In the genomic region with DNA sequence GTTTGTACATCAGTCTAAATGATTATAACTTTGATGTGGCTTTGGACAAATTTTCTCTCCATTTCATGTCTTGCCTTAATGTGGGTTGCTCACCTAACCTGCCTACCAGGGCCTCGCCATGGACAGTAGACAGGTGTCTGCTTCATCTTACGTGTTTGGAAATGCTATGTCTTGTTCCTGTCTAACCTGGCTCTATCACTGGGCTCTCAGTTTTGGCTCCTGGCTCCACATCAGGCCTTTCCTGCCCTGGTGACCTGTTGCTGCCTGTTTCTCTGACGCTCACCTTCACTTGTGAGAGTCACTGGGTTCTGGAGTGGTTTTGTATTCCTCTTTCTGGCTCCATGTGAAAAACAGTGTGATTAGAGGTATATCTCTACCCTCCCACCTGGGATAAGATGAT, we compare ENCODE assay signal across 19 cellular contexts.
DNase-seq lines count a peak whose midpoint lies in the region; ATAC-seq, FAIRE-seq and TF ChIP-seq lines count a peak whose summit lies in the region.
"Had no signal": no experiment of that assay in that cellular context is flagged by ENCODE, and none has a peak within 500 bp of the region (broad histone marks: within the 10 kb centered on the region; RNA-seq: fewer than 3 reads in every experiment).

No MANE protein-coding gene starts in this region.

- peaks cover 8% of the 10 kb centered on the region; the same call in 1 of the 2 replicates for H3K79me1 ChIP-seq in H1 (ENCODE audit: low read depth, low read length)

- peaks cover 31% of the 10 kb centered on the region for H3K4me1 Mint-ChIP-seq in mesothelial cell of epicardium
- peaks cover 24 to 33% of the 10 kb centered on the region in 2 donors for H3K4me1 Mint-ChIP-seq in effector memory CD8-positive, alpha-beta T cell (ENCODE audit: low read depth in 2 of 2)

- no peaks in the 10 kb centered on the region for H3K27me3 ChIP-seq in right lobe of liver
- no peaks in the 10 kb centered on the region for H3K27me3 ChIP-seq in HepG2 (ENCODE audit: control insufficient read depth in 1 of 2, insufficient read depth in 2 of 2, low read length in 2 of 2)
- no peaks in the 10 kb centered on the region for H3K27me3 ChIP-seq in H1 (replicated peaks in 1 of 4; ENCODE audit: control insufficient read depth in 3 of 4, extremely low read depth in 1 of 4, insufficient read depth in 3 of 4, low read length in 3 of 4)
- H3K27me3 ChIP-seq in vagina: no peaks in the 10 kb centered on the region

- H3K27ac ChIP-seq in right lobe of liver (peak overlapping the region in 2 of 3 donors; percentile 10 to 62), HepG2 (ENCODE audit: extremely low read length, insufficient read depth, low read length) (no peak overlapping the region), H1 (ENCODE audit: low read depth, low read length) (0 out of 2 replicates have a peak overlapping the region, but pooled peaks have one; percentile 12), vagina (peak overlapping the region; percentile 56)
- H3K27ac ChIP-seq: C4-2B, prostate gland, SK-N-MC had no signal

- H3K9me3 ChIP-seq in right lobe of liver (no peaks in the 10 kb centered on the region), HepG2 (ENCODE audit: low read length) (no peaks in the 10 kb centered on the region), H1 (ENCODE audit: insufficient read depth in 2 of 2, low read depth in 1 of 2, low read length in 1 of 2) (no peaks in the 10 kb centered on the region), vagina (no peaks in the 10 kb centered on the region)
- H3K9me3 ChIP-seq: prostate gland had no signal

- H2AFZ ChIP-seq in HepG2 (ENCODE audit: low read length) (no peak overlapping the region), H1 (ENCODE audit: low read length) (no peak overlapping the region)

- H4K91ac ChIP-seq in H1 (replicated peaks; ENCODE audit: insufficient read length, low read length): no peak overlapping the region

- CTCF ChIA-PET in HepG2 (lab: Yijun Ruan, JAX; ENCODE audit: low intra/inter-chr PET ratio, low total read pairs): no interaction called here
- CTCF ChIA-PET in H1 (lab: Charles Lee; ENCODE audit: partially characterized antibody): interaction anchor here (1.2 to 1.3 kb wide), 2 partner anchors 18 kb away, joined by 3 read pairs; no protein-coding TSS in a partner anchor

- no peak overlapping the region for H3K56ac ChIP-seq in H1 (replicated peaks; ENCODE audit: insufficient read length, low read depth, low read length)

- no peaks in the 10 kb centered on the region for H3K36me3 Mint-ChIP-seq in mesothelial cell of epicardium
- H3K36me3 Mint-ChIP-seq in effector memory CD8-positive, alpha-beta T cell (ENCODE audit: insufficient read depth): no peaks in the 10 kb centered on the region

- no peak overlapping the region for H3K23ac ChIP-seq in H1 (ENCODE audit: insufficient read length)

- no peak overlapping the region for H2BK20ac ChIP-seq in H1 (ENCODE audit: low read length)

- H3K27me3 Mint-ChIP-seq in mesothelial cell of epicardium (ENCODE audit: low read depth): no peaks in the 10 kb centered on the region
- no peaks in the 10 kb centered on the region for H3K27me3 Mint-ChIP-seq in effector memory CD8-positive, alpha-beta T cell

- H3K4me2 ChIP-seq in HepG2 (ENCODE audit: low read depth, low read length) (no peak overlapping the region), H1 (ENCODE audit: insufficient read depth in 1 of 2, low read depth in 2 of 2, low read length in 2 of 2) (peak overlapping the region in 1 of 2 experiments; percentile 17; a peak in 1 of 4 replicates)

- FAIRE-seq in HepG2 (lab: Jason Lieb, UNC): no peak
- no peak for FAIRE-seq in H1 (lab: Jason Lieb, UNC)
- no peak for FAIRE-seq in HTR-8/SVneo (lab: Jason Lieb, UNC)

- no peak overlapping the region for H2BK120ac ChIP-seq in H1 (replicated peaks; ENCODE audit: low read depth, low read length)

- TF ChIP-seq RAD21 in HepG2 (CRISPR knock-in tag; IDR thresholded peaks at IDR 0.05) (no peak), H1 (IDR thresholded peaks at IDR 0.05 in 1 of 2, conservative IDR thresholded peaks at IDR 0.05 in 1 of 2; ENCODE audit: low read depth in 2 of 2, low read length in 2 of 2) (no peak)

- H3K14ac ChIP-seq in H1 (ENCODE audit: insufficient read length): no peak overlapping the region

- no peak overlapping the region for H3K4me3 ChIP-seq in right lobe of liver
- no peak overlapping the region for H3K4me3 ChIP-seq in HepG2 (replicated peaks in 1 of 3; ENCODE audit: insufficient read depth in 1 of 3, low read depth in 2 of 3, low read length in 3 of 3)
- no peak overlapping the region for H3K4me3 ChIP-seq in H1 (ENCODE audit: extremely low read depth in 1 of 4, insufficient read depth in 2 of 4, low read depth in 3 of 4, low read length in 4 of 4)
- H3K4me3 ChIP-seq in vagina: no peak overlapping the region
- H3K4me3 ChIP-seq: prostate gland, SK-N-MC had no signal

- peak overlapping the region; percentile 75 for H3K18ac ChIP-seq in H1 (ENCODE audit: extremely low read depth, low read length)

- TF ChIP-seq EP300 in HepG2 (IDR thresholded peaks at IDR 0.05; ENCODE audit: low read depth in 2 of 2, low read length in 2 of 2) (no peak), HepG2 (CRISPR knock-in tag; IDR thresholded peaks at IDR 0.05; ENCODE audit: borderline replicate concordance) (no peak), H1 (IDR thresholded peaks at IDR 0.05; ENCODE audit: borderline replicate concordance in 1 of 2, low read depth in 2 of 2, low read length in 2 of 2) (no peak)

- intact Hi-C loops in right lobe of liver (cut with DNase I) (no loop called here), HepG2 (cut with micrococcal nuclease; ENCODE audit: unreplicated experiment) (no loop called here), vagina (cut with DNase I) (no loop called here)

- WGBS in right lobe of liver (ENCODE audit: insufficient coverage, low coverage, low lambda C conversion rate, missing lambda C conversion rate): 73% methylated on average over 2 of the region's 3 CpGs
- 93% methylated on average over 3 of the region's 3 CpGs for WGBS in HepG2 (ENCODE audit: low lambda C conversion rate)
- 80% methylated on average over 3 of the region's 3 CpGs; no CpG with 5 or more reads in 1 of the 2 experiments for WGBS in H1 (ENCODE audit: extremely low coverage in 1 of 2, insufficient coverage in 1 of 2, insufficient read length in 1 of 2, insufficient replicate concordance in 2 of 2, low coverage in 1 of 2, low lambda C conversion rate in 2 of 2, missing lambda C conversion rate in 1 of 2), 2 experiments

- TF ChIP-seq CTCF in right lobe of liver (IDR thresholded peaks at IDR 0.05) (no peak), HepG2 (CRISPR knock-in tag; IDR thresholded peaks at IDR 0.05) (no peak), H1 (IDR thresholded peaks at IDR 0.05; ENCODE audit: control extremely low read depth in 1 of 3, insufficient read depth in 1 of 3, low read depth in 1 of 3, low read length in 3 of 3) (no peak), mesothelial cell of epicardium (IDR thresholded peaks at IDR 0.05; ENCODE audit: unreplicated experiment) (no peak), vagina (IDR thresholded peaks at IDR 0.05) (no peak)

- peaks cover 3% of the 10 kb centered on the region for H3K9me3 Mint-ChIP-seq in mesothelial cell of epicardium
- no peaks in the 10 kb centered on the region for H3K9me3 Mint-ChIP-seq in effector memory CD8-positive, alpha-beta T cell
- H3K9me3 Mint-ChIP-seq: activated T-helper 2 cell treated with anti-CD3 and anti-CD28 coated beads, Interferon-gamma antibody, Interleukin-2, Interleukin-4, amounts not matched to agents 10 μg/mL and 5 μg/mL and 100 μg/mL, durations not matched to agents 14 hours and 24 hours and 36 hours; neural crest cell had no signal

- H3K9ac ChIP-seq in HepG2 (ENCODE audit: insufficient read depth, low read depth, low read length) (no peak overlapping the region), H1 (replicated peaks in 1 of 4; ENCODE audit: extremely low read depth in 1 of 4, low read depth in 3 of 4, low read length in 3 of 4) (no peak overlapping the region)

- no peak overlapping the region for H4K5ac ChIP-seq in H1 (ENCODE audit: insufficient read length, low read depth, low read length)

- peak overlapping the region; percentile 40 for H3K27ac Mint-ChIP-seq in mesothelial cell of epicardium
- H3K27ac Mint-ChIP-seq in effector memory CD8-positive, alpha-beta T cell: no peak overlapping the region
- H3K27ac Mint-ChIP-seq: activated T-helper 2 cell treated with anti-CD3 and anti-CD28 coated beads, Interferon-gamma antibody, Interleukin-2, Interleukin-4, amounts not matched to agents 10 μg/mL and 5 μg/mL and 100 μg/mL, durations not matched to agents 14 hours and 24 hours and 36 hours had no signal

- H2BK5ac ChIP-seq in H1 (ENCODE audit: low read depth, low read length): 0 out of 2 replicates have a peak overlapping the region, but pooled peaks have one; percentile 4

- H4K20me1 ChIP-seq in HepG2 (ENCODE audit: insufficient read depth, low read length): peaks cover 14% of the 10 kb centered on the region
- H4K20me1 ChIP-seq in H1 (replicated peaks in 1 of 2; ENCODE audit: control insufficient read depth in 1 of 2, insufficient read depth in 2 of 2, low read length in 2 of 2): peaks cover 3 to 6% of the 10 kb centered on the region in 2 experiments

- peak overlapping the region; percentile 19; the same call in 1 of the 2 replicates for H2BK15ac ChIP-seq in H1 (ENCODE audit: low read length)

- H3K4ac ChIP-seq in H1 (replicated peaks; ENCODE audit: insufficient read length, low read depth, low read length): no peak overlapping the region

- no peak for TF ChIP-seq POLR2A in right lobe of liver (IDR thresholded peaks at IDR 0.05)
- no peak for TF ChIP-seq POLR2A in HepG2 (IDR thresholded peaks at IDR 0.05; ENCODE audit: insufficient read depth in 1 of 2, low read depth in 2 of 2, low read length in 2 of 2)
- no peak for TF ChIP-seq POLR2A in H1 (IDR thresholded peaks at IDR 0.05; ENCODE audit: control extremely low read depth in 1 of 2, low read depth in 2 of 2, low read length in 2 of 2)
- no peak for TF ChIP-seq POLR2A in vagina (IDR thresholded peaks at IDR 0.05)

- DNase-seq in right lobe of liver: peak; percentile 19 to 58 (median 56)
- DNase-seq in HepG2 (ENCODE audit: low spot score): no peak
- no peak for DNase-seq in H1 (ENCODE audit: low read depth in 1 of 2, low spot score in 2 of 2)
- DNase-seq in mesothelial cell of epicardium (ENCODE audit: low spot score in 2 of 2, unreplicated experiment in 2 of 2): no peak
- no peak for DNase-seq in vagina (ENCODE audit: extremely low spot score in 2 of 2)
- DNase-seq in HCEC 1CT: no peak
- DNase-seq in HTR-8/SVneo (ENCODE audit: insufficient read length, low spot score): no peak
- DNase-seq in effector memory CD8-positive, alpha-beta T cell: no peak
- DNase-seq: activated CD4-positive, CD25-positive, alpha-beta regulatory T cell treated with anti-CD3 and anti-CD28 coated beads, Interleukin-2, amount 50 U/mL, for 72 hours; central memory CD4-positive, alpha-beta T cell; effector CD8-positive, alpha-beta T cell; NCI-H1930; NCI-H446; T1000 had no signal

- H3K4me3 Mint-ChIP-seq in mesothelial cell of epicardium: no peak overlapping the region
- no peak overlapping the region for H3K4me3 Mint-ChIP-seq in effector memory CD8-positive, alpha-beta T cell
- H3K4me3 Mint-ChIP-seq: neural crest cell had no signal

- H2AK5ac ChIP-seq in H1 (ENCODE audit: low read depth, low read length): no peak overlapping the region

- H2BK12ac ChIP-seq in H1 (ENCODE audit: low read depth, low read length): no peak overlapping the region

- H3K36me3 ChIP-seq in right lobe of liver (no peaks in the 10 kb centered on the region), HepG2 (replicated peaks in 1 of 2; ENCODE audit: control insufficient read depth in 1 of 2, insufficient read depth in 2 of 2, low read length in 2 of 2) (no peaks in the 10 kb centered on the region), H1 (ENCODE audit: control insufficient read depth in 2 of 4, insufficient read depth in 4 of 4, low read length in 3 of 4) (no peaks in the 10 kb centered on the region; a peak in 1 of 8 replicates), vagina (no peaks in the 10 kb centered on the region)
- H3K36me3 ChIP-seq: prostate gland had no signal

- H3K79me2 ChIP-seq in HepG2 (ENCODE audit: insufficient read depth, low read length): peaks cover 95% of the 10 kb centered on the region
- H3K79me2 ChIP-seq in H1 (ENCODE audit: control insufficient read depth in 1 of 2, insufficient read depth in 2 of 2, low read length in 2 of 2): peaks cover 17 to 99% of the 10 kb centered on the region in 2 experiments; a peak in 3 of 4 replicates

- no peak overlapping the region for H4K8ac ChIP-seq in H1 (ENCODE audit: extremely low read depth, insufficient read depth, low read length)

- H3K4me1 ChIP-seq in right lobe of liver (peaks cover 0 to 10% (median 0%) of the 10 kb centered on the region in 4 donors), HepG2 (ENCODE audit: insufficient read depth, low read length) (peaks cover 50% of the 10 kb centered on the region), H1 (replicated peaks in 1 of 4; ENCODE audit: control insufficient read depth in 3 of 4, insufficient read depth in 4 of 4, low read length in 3 of 4) (peaks cover 6 to 28% (median 14%) of the 10 kb centered on the region in 4 experiments; a peak in 6 of 7 replicates), vagina (peaks cover 44% of the 10 kb centered on the region)
- H3K4me1 ChIP-seq: prostate gland had no signal

- in situ Hi-C loops in HepG2 (cut with HindIII; ENCODE audit: extremely low pct_ligation_motif_present, low pct_unique_long_range_greater_than_20kb): no loop called here

- peak; percentile 63 to 86 (median 74) for ATAC-seq in right lobe of liver
- ATAC-seq in HepG2: no peak; the same call in 2 of the 3 replicates
- ATAC-seq in effector memory CD8-positive, alpha-beta T cell (replicated peaks): no peak

- H3K23me2 ChIP-seq in H1 (ENCODE audit: low read depth, low read length): no peaks in the 10 kb centered on the region

- BruUV-seq in HepG2 (replicated peaks; lab: Mats Ljungman, UMichigan): no TSS peak

- POLR2A ChIA-PET in HepG2 (lab: Yijun Ruan, JAX) (no interaction called here), H1 (lab: Charles Lee; ENCODE audit: partially characterized antibody) (no interaction called here)

Comparison
In these comparisons a context has a peak if more than half of its experiments do, and no peak if none do; other contexts are left out.
1. ATAC-seq: peak in right lobe of liver (4 of 4); none in HepG2 (single experiment) and effector memory CD8-positive, alpha-beta T cell (single experiment).
2. DNase-seq: peak in right lobe of liver (3 of 3); none in HepG2 (single experiment), H1 (0 of 2), mesothelial cell of epicardium (0 of 2), vagina (0 of 2), HCEC 1CT (single experiment), HTR-8/SVneo (single experiment) and effector memory CD8-positive, alpha-beta T cell (0 of 3).